Comparison of ENCODE assay signal across 16 cellular contexts in genomic region chr3:52721742-52722033, GRCh38. TPM values are rescaled to one million over a fixed set of nuclear protein-coding genes. Genes with fewer than 3 reads are reported as not detected.
A peak's percentile ranks its signal among the peaks of the same experiment; 100 is the strongest.
DNase-seq lines count a peak whose midpoint lies in the region; ATAC-seq and TF ChIP-seq lines count a peak whose summit lies in the region.
"Had no signal": no experiment of that assay in that cellular context is flagged by ENCODE, and none has a peak within 500 bp of the region (broad histone marks: within the 10 kb centered on the region; RNA-seq: fewer than 3 reads in every experiment).

No MANE protein-coding gene starts in this region.

- H3K36me3 ChIP-seq in left lung = no peaks in the 10 kb centered on the region
- H3K36me3 ChIP-seq: uterus had no signal

- TF ChIP-seq CTCF in left lung (IDR thresholded peaks at IDR 0.05) = no peak

- H3K27ac Mint-ChIP-seq in activated naive CD4-positive, alpha-beta T cell treated with anti-CD3 and anti-CD28 coated beads for 36 hours = peak overlapping the region; percentile 81
- peak overlapping the region; percentile 78 to 94 for H3K27ac Mint-ChIP-seq in T-cell

- H3K4me3 ChIP-seq in left lung = no peak overlapping the region
- H3K4me3 ChIP-seq: uterus had no signal

- no peak for DNase-seq in activated naive CD4-positive, alpha-beta T cell treated with anti-CD3 and anti-CD28 coated beads for 36 hours
- DNase-seq in activated naive CD4-positive, alpha-beta T cell treated with Interleukin-2 at 50 U/mL for 16 hours = no peak
- no peak for DNase-seq in T-cell
- DNase-seq in stimulated activated naive CD8-positive, alpha-beta T cell treated with anti-CD3 and anti-CD28 coated beads, Interleukin-15, Interleukin-2, amounts not matched to agents 100 U/mL and 50 U/mL, for 24 hours = no peak
- no peak for DNase-seq in left lung
- DNase-seq in stimulated activated CD4-positive, alpha-beta T cell treated with anti-CD3 and anti-CD28 coated beads, Interleukin-2, amount 100 ng/mL, for 48 hours = no peak
- DNase-seq: effector memory CD8-positive, alpha-beta T cell; IMR-90; mesendoderm; NCI-H2029 treated with DMSO at 0.1 percent for 48 hours; NCI-H524 treated with DMSO at 0.1 percent for 48 hours; retina; SHP77 treated with DMSO at 0.1 percent for 48 hours; T-helper 9 cell; uterus had no signal

- no peak overlapping the region for H3K4me3 Mint-ChIP-seq in activated naive CD4-positive, alpha-beta T cell treated with anti-CD3 and anti-CD28 coated beads for 36 hours
- peak overlapping the region in 1 of 3 donors; percentile 37 for H3K4me3 Mint-ChIP-seq in T-cell
- H3K4me3 Mint-ChIP-seq: central memory CD8-positive, alpha-beta T cell had no signal

- H3K4me1 Mint-ChIP-seq in activated naive CD4-positive, alpha-beta T cell treated with anti-CD3 and anti-CD28 coated beads for 36 hours (ENCODE audit: low read depth) = peaks cover 28% of the 10 kb centered on the region
- peaks cover 29 to 30% (median 29%) of the 10 kb centered on the region in 3 donors for H3K4me1 Mint-ChIP-seq in T-cell

- intact Hi-C loops in activated naive CD4-positive, alpha-beta T cell treated with anti-CD3 and anti-CD28 coated beads for 36 hours (cut with micrococcal nuclease) = no loop called here
- intact Hi-C loops in left lung (cut with DNase I) = no loop called here

- ATAC-seq in T-cell (replicated peaks in 1 of 4) = no peak
- peak; percentile 63 for ATAC-seq in stimulated activated naive CD8-positive, alpha-beta T cell treated with anti-CD3 and anti-CD28 coated beads, Interleukin-15, Interleukin-2, amounts not matched to agents 100 U/mL and 50 U/mL, for 24 hours
- no peak for ATAC-seq in left lung
- ATAC-seq: effector memory CD8-positive, alpha-beta T cell had no signal

- H3K27me3 ChIP-seq in left lung = no peaks in the 10 kb centered on the region
- H3K27me3 ChIP-seq: uterus had no signal

- H3K36me3 Mint-ChIP-seq in activated naive CD4-positive, alpha-beta T cell treated with anti-CD3 and anti-CD28 coated beads for 36 hours (ENCODE audit: low read depth) = peaks cover 16% of the 10 kb centered on the region
- H3K36me3 Mint-ChIP-seq in T-cell = peaks cover 6% of the 10 kb centered on the region

- peak overlapping the region in 1 of 2 donors; percentile 66 for H3K27ac ChIP-seq in left lung
- H3K27ac ChIP-seq: uterus had no signal

- H3K9me3 ChIP-seq in left lung = no peaks in the 10 kb centered on the region
- H3K9me3 ChIP-seq: uterus had no signal

- peaks cover 0 to 29% of the 10 kb centered on the region in 2 donors for H3K4me1 ChIP-seq in left lung
- H3K4me1 ChIP-seq: uterus had no signal

- POLR2A ChIA-PET in T-cell (lab: Charles Lee) = no interaction called here

- peaks cover 2% of the 10 kb centered on the region for H3K9me3 Mint-ChIP-seq in activated naive CD4-positive, alpha-beta T cell treated with anti-CD3 and anti-CD28 coated beads for 36 hours
- H3K9me3 Mint-ChIP-seq in T-cell = peaks cover 0 to 3% (median 0%) of the 10 kb centered on the region in 3 donors
- H3K9me3 Mint-ChIP-seq: central memory CD8-positive, alpha-beta T cell had no signal

- CTCF ChIA-PET in activated naive CD4-positive, alpha-beta T cell treated with anti-CD3 and anti-CD28 coated beads for 36 hours (lab: Charles Lee) = no interaction called here
- CTCF ChIA-PET in T-cell (lab: Charles Lee) = no interaction called here

- H3K27me3 Mint-ChIP-seq in activated naive CD4-positive, alpha-beta T cell treated with anti-CD3 and anti-CD28 coated beads for 36 hours (ENCODE audit: low read depth) = no peaks in the 10 kb centered on the region
- no peaks in the 10 kb centered on the region for H3K27me3 Mint-ChIP-seq in T-cell
- H3K27me3 Mint-ChIP-seq: central memory CD8-positive, alpha-beta T cell; effector memory CD8-positive, alpha-beta T cell had no signal

RNA-seq across cellular contexts. Expression of gene SPCS1, which starts 15.8 kb away (rescaled TPM):
- 100 to 1,000 TPM; 118 to 123 TPM for total RNA-seq in activated naive CD4-positive, alpha-beta T cell treated with anti-CD3 and anti-CD28 coated beads for 36 hours
- total RNA-seq in T-cell = 10 to 100 TPM; 61.8 to 85.8 (median 81.3) TPM
- total RNA-seq in left lung = 100 to 1,000 TPM in 1 of 2 donors, 10 to 100 TPM in 1; 94.5 to 102 TPM

RNA-seq across cellular contexts. Expression of gene GLT8D1, which starts 16.1 kb away (rescaled TPM):
- total RNA-seq in activated naive CD4-positive, alpha-beta T cell treated with anti-CD3 and anti-CD28 coated beads for 36 hours = 10 to 100 TPM; 24.5 to 25.4 TPM
- total RNA-seq in T-cell (10 to 100 TPM; 21.0 to 47.0 (median 39.1) TPM), left lung (10 to 100 TPM; 46.9 to 58.6 TPM)

RNA-seq across cellular contexts. Expression of gene GNL3, which starts 35.9 kb away (rescaled TPM):
- total RNA-seq in activated naive CD4-positive, alpha-beta T cell treated with anti-CD3 and anti-CD28 coated beads for 36 hours = 100 to 1,000 TPM; 195 to 197 TPM
- total RNA-seq in T-cell = 100 to 1,000 TPM in 2 of 5 donors, 10 to 100 TPM in 3; 77.1 to 110 (median 86.6) TPM
- total RNA-seq in left lung = 10 to 100 TPM; 44.5 to 74.7 TPM

RNA-seq across cellular contexts. Expression of gene PBRM1, which starts 36.0 kb away (rescaled TPM):
- 10 to 100 TPM; 49.9 to 57.7 TPM for total RNA-seq in activated naive CD4-positive, alpha-beta T cell treated with anti-CD3 and anti-CD28 coated beads for 36 hours
- total RNA-seq in T-cell (10 to 100 TPM; 57.4 to 73.3 (median 63.3) TPM), left lung (10 to 100 TPM; 63.0 to 79.8 TPM)

RNA-seq across cellular contexts. Expression of gene NEK4, which starts 49.1 kb away (rescaled TPM):
- 10 to 100 TPM; 12.8 to 15.3 TPM for total RNA-seq in activated naive CD4-positive, alpha-beta T cell treated with anti-CD3 and anti-CD28 coated beads for 36 hours
- total RNA-seq in T-cell = 10 to 100 TPM; 14.1 to 23.9 (median 22.2) TPM
- 10 to 100 TPM; 23.6 to 29.0 TPM for total RNA-seq in left lung
